In the genomic region with DNA sequence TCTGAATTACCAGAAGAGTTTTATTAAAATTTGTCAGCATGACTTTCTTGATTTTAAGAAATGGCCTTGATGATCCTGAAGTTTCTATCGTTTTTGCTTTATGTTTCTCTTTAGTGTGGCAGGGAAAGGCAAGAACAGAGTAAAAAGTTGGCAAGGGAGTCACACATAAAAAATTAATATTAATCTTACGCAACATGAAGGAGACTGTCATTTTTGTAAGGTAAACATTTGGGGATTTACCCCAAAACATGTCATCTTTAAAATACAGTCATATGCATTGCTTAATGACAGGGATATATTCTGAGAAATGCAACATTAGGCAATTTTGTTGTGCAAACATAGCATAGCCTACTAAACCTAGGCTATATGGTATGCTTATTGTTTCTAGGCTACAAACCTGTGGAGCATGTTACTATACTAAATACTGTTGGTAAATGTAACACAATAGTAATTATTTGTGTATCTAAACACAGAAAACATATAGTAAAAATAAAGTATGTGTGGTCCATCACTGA, we compare ENCODE assay signal across 31 cellular contexts.
"Had no signal": no experiment of that assay in that cellular context is flagged by ENCODE, and none has a peak within 500 bp of the region (broad histone marks: within the 10 kb centered on the region; RNA-seq: fewer than 3 reads in every experiment).

No MANE protein-coding gene starts in this region.

- H3K4me1 ChIP-seq: foreskin keratinocyte had no signal

- H3K27ac Mint-ChIP-seq: activated B cell treated with CpG ODN at 0.5 μM for 24 hours; activated CD8-positive, alpha-beta T cell treated with anti-CD3 and anti-CD28 coated beads for 36 hours; activated naive CD4-positive, alpha-beta T cell treated with anti-CD3 and anti-CD28 coated beads, Interleukin-2, amount 50 U/mL, for 24 hours; activated T-helper 2 cell treated with anti-CD3 and anti-CD28 coated beads, Interferon-gamma antibody, Interleukin-2, Interleukin-4, amounts not matched to agents 10 μg/mL and 5 μg/mL and 100 μg/mL, durations not matched to agents 14 hours and 24 hours and 36 hours; mesothelial cell of epicardium; progenitor cell of endocrine pancreas; T-helper 2 cell treated with Interferon-gamma antibody and Interleukin-4, amounts not matched to agents 5 μg/mL and 100 μg/mL, for 36 hours had no signal

- H3K36me3 ChIP-seq: colonic mucosa, ovary had no signal

- H3K4me3 ChIP-seq: body of pancreas, cardiac muscle cell, colonic mucosa, dorsolateral prefrontal cortex, heart left ventricle, ovary, skin epidermis, testis, transverse colon had no signal

- H3K4me3 Mint-ChIP-seq: activated B cell treated with CpG ODN at 0.5 μM for 24 hours; activated CD8-positive, alpha-beta T cell treated with anti-CD3 and anti-CD28 coated beads for 36 hours; activated naive CD4-positive, alpha-beta T cell treated with anti-CD3 and anti-CD28 coated beads, Interleukin-2, amount 50 U/mL, for 24 hours; immature natural killer cell; mesothelial cell of epicardium; naive B cell; T-helper 2 cell treated with Interferon-gamma antibody and Interleukin-4, amounts not matched to agents 5 μg/mL and 100 μg/mL, for 36 hours had no signal

- H3K27ac ChIP-seq: body of pancreas, cardiac muscle cell, colonic mucosa, dorsolateral prefrontal cortex, foreskin keratinocyte, heart left ventricle, ovary, skin epidermis, testis, transverse colon had no signal

- H3K9me3 ChIP-seq: body of pancreas, colonic mucosa, heart left ventricle, ovary, testis, transverse colon had no signal

- H3K27me3 Mint-ChIP-seq: activated B cell treated with CpG ODN at 0.5 μM for 24 hours; activated CD8-positive, alpha-beta T cell treated with anti-CD3 and anti-CD28 coated beads for 36 hours; activated naive CD4-positive, alpha-beta T cell treated with anti-CD3 and anti-CD28 coated beads, Interleukin-2, amount 50 U/mL, for 24 hours; naive B cell; progenitor cell of endocrine pancreas had no signal

- H3K9me3 Mint-ChIP-seq: activated B cell treated with CpG ODN at 0.5 μM for 24 hours; activated CD8-positive, alpha-beta T cell treated with anti-CD3 and anti-CD28 coated beads for 36 hours; activated naive CD4-positive, alpha-beta T cell treated with anti-CD3 and anti-CD28 coated beads, Interleukin-2, amount 50 U/mL, for 24 hours; activated T-helper 2 cell treated with anti-CD3 and anti-CD28 coated beads, Interferon-gamma antibody, Interleukin-2, Interleukin-4, amounts not matched to agents 10 μg/mL and 5 μg/mL and 100 μg/mL, durations not matched to agents 14 hours and 24 hours and 36 hours; immature natural killer cell; mesothelial cell of epicardium; naive B cell; T-helper 2 cell treated with Interferon-gamma antibody and Interleukin-4, amounts not matched to agents 5 μg/mL and 100 μg/mL, for 36 hours had no signal

- DNase-seq: activated B cell treated with CpG ODN at 0.5 μM for 24 hours; activated CD4-positive, alpha-beta T cell treated with anti-CD3 and anti-CD28 coated beads, Interleukin-2, amount 50 U/mL, for 1 hour; activated CD8-positive, alpha-beta T cell treated with anti-CD3 and anti-CD28 coated beads for 36 hours; activated T-cell treated with anti-CD3 and anti-CD28 coated beads, Interleukin-2, amount 50 U/mL, for 48 hours; aorta; body of pancreas; cerebellar nuclear complex; colonic mucosa; dorsolateral prefrontal cortex; effector memory CD4-positive, alpha-beta T cell; foreskin keratinocyte; heart left ventricle; hypothalamus; immature natural killer cell; kidney; left colon; naive B cell; ovary; stimulated activated CD4-positive, alpha-beta T cell treated with anti-CD3 and anti-CD28 coated beads, Interleukin-12 subunit alpha, Interleukin-12 subunit beta, amount 100 ng/mL, for 4 hours; stimulated activated CD4-positive, alpha-beta T cell treated with anti-CD3 and anti-CD28 coated beads, Interleukin-4, amount 100 ng/mL, for 1 hour; stimulated activated naive CD8-positive, alpha-beta T cell treated with anti-CD3 and anti-CD28 coated beads, Interleukin-15, Interleukin-2, amounts not matched to agents 100 U/mL and 50 U/mL, for 24 hours; testis; transverse colon had no signal

- H3K27me3 ChIP-seq: body of pancreas, cardiac muscle cell, colonic mucosa, dorsolateral prefrontal cortex, foreskin keratinocyte, heart left ventricle, ovary, testis, transverse colon had no signal

- ATAC-seq: activated CD8-positive, alpha-beta T cell treated with anti-CD3 and anti-CD28 coated beads for 36 hours; body of pancreas; foreskin keratinocyte; heart left ventricle; left colon; sciatic nerve; stimulated activated naive CD8-positive, alpha-beta T cell treated with anti-CD3 and anti-CD28 coated beads, Interleukin-15, Interleukin-2, amounts not matched to agents 100 U/mL and 50 U/mL, for 24 hours had no signal
